In genomic region chr18:6719914-6720692, GRCh38 we compare ENCODE assay signal across 2 cellular contexts.
TF ChIP-seq lines count a peak whose summit lies in the region.

No MANE protein-coding gene starts in this region.

TF ChIP-seq in GM23338, 12 proteins besides CTCF, POLR2A, EP300 and RAD21 (continued from another document):
- no peak for TF ChIP-seq REST (IDR thresholded peaks at IDR 0.05; ENCODE audit: unreplicated experiment)
- TF ChIP-seq CREB1 (CRISPR knock-in tag; IDR thresholded peaks at IDR 0.05; ENCODE audit: low read depth), result no peak
- no peak for TF ChIP-seq POLR2AphosphoS5 (IDR thresholded peaks at IDR 0.05; ENCODE audit: low read depth)
- TF ChIP-seq ZNF331 (CRISPR knock-in tag; IDR thresholded peaks at IDR 0.05; ENCODE audit: low read depth), result no peak
- TF ChIP-seq ZNF114 (CRISPR knock-in tag; IDR thresholded peaks at IDR 0.05), result no peak
- no peak for TF ChIP-seq STAT1 (IDR thresholded peaks at IDR 0.05; ENCODE audit: unreplicated experiment)
- no peak for TF ChIP-seq ETS1 (IDR thresholded peaks at IDR 0.05)
- TF ChIP-seq NANOG (IDR thresholded peaks at IDR 0.05; ENCODE audit: borderline replicate concordance), result no peak
- TF ChIP-seq ZNF462 (CRISPR knock-in tag; IDR thresholded peaks at IDR 0.05), result no peak
- TF ChIP-seq EZH2 (IDR thresholded peaks at IDR 0.05; ENCODE audit: low read depth, unreplicated experiment), result no peak

TF ChIP-seq in H1, 55 proteins besides CTCF, POLR2A, EP300 and RAD21 (continued from another document):
- no peak for TF ChIP-seq SP2 (IDR thresholded peaks at IDR 0.05; ENCODE audit: low read length)
- no peak for TF ChIP-seq RBBP5 (IDR thresholded peaks at IDR 0.05; ENCODE audit: borderline replicate concordance, low read depth, low read length)
- TF ChIP-seq USF2 (IDR thresholded peaks at IDR 0.05; ENCODE audit: low read length), result no peak
- no peak for TF ChIP-seq MAX (IDR thresholded peaks at IDR 0.05)
- no peak for TF ChIP-seq CEBPB (IDR thresholded peaks at IDR 0.05; ENCODE audit: low read depth, low read length)
- TF ChIP-seq MAFK (IDR thresholded peaks at IDR 0.05; ENCODE audit: low read depth, low read length), result no peak
